ENCODE assay signal across 9 cellular contexts in genomic region chr7:98280296-98280695, GRCh38. TPM values are rescaled to one million over a fixed set of nuclear protein-coding genes. Genes with fewer than 3 reads are reported as not detected.
DNase-seq lines count a peak whose midpoint lies in the region; ATAC-seq, FAIRE-seq and TF ChIP-seq lines count a peak whose summit lies in the region.
"Had no signal": no experiment of that assay in that cellular context is flagged by ENCODE, and none has a peak within 500 bp of the region (broad histone marks: within the 10 kb centered on the region; RNA-seq: fewer than 3 reads in every experiment).

No MANE protein-coding gene starts in this region.

- CTCF ChIA-PET in activated naive CD4-positive, alpha-beta T cell treated with anti-CD3 and anti-CD28 coated beads, Interleukin-2, amount 10 ng/mL, durations not matched to agents 7 days and 5 days (lab: Charles Lee), result no interaction called here
- CTCF ChIA-PET in GM12878 (lab: Yijun Ruan, JAX), result interaction anchor here (0.5 to 2.1 kb wide), 2 partner anchors 121 to 561 kb away, joined by 3 to 8 read pairs; partner anchors contain the start of gene BAIAP2L1

- 86% methylated on average over 7 of the region's 7 CpGs for WGBS in GM12878 (ENCODE audit: insufficient coverage, insufficient replicate concordance, low lambda C conversion rate, missing lambda C conversion rate)
- 60 to 90% methylated on average over 2 to 7 of the region's 7 CpGs for WGBS in mesodermal cell (ENCODE audit: insufficient coverage in 2 of 2), 2 experiments
- 45 to 47% methylated on average over 7 of the region's 7 CpGs for WGBS in thyroid gland, 2 donors

- peak overlapping the region; percentile 77 for H3K4me3 Mint-ChIP-seq in activated naive CD4-positive, alpha-beta T cell treated with anti-CD3 and anti-CD28 coated beads, Interleukin-2, amount 10 ng/mL, durations not matched to agents 7 days and 5 days

- ATAC-seq in activated naive CD4-positive, alpha-beta T cell treated with anti-CD3 and anti-CD28 coated beads, Interleukin-2, amount 50 U/mL, for 72 hours, result no peak
- no peak for ATAC-seq in GM12878

- POLR2A ChIA-PET in GM12878 (lab: Charles Lee), result interaction anchor here (0.5 to 0.6 kb wide), 2 partner anchors 68 to 248 kb away, joined by 3 to 5 read pairs; no protein-coding TSS in a partner anchor

- H2AFZ ChIP-seq in GM12878 (ENCODE audit: control insufficient read depth, low read depth, low read length), result no peak overlapping the region

- H3K27ac Mint-ChIP-seq in activated naive CD4-positive, alpha-beta T cell treated with anti-CD3 and anti-CD28 coated beads, Interleukin-2, amount 10 ng/mL, durations not matched to agents 7 days and 5 days, result peak overlapping the region; percentile 88
- peak overlapping the region in 1 of 2 donors; percentile 79 for H3K27ac Mint-ChIP-seq in activated naive CD4-positive, alpha-beta T cell treated with anti-CD3 and anti-CD28 coated beads, Interleukin-2, amount 50 U/mL, for 72 hours

- peaks cover 2% of the 10 kb centered on the region; the same call in 1 of the 2 replicates for H3K79me2 ChIP-seq in GM12878 (ENCODE audit: control insufficient read depth, insufficient read depth, low read length)

- H3K27ac ChIP-seq in GM12878 (ENCODE audit: control insufficient read depth, insufficient read depth), result no peak overlapping the region
- no peak overlapping the region for H3K27ac ChIP-seq in mesodermal cell (ENCODE audit: low read depth, low read length, severe bottlenecking)
- H3K27ac ChIP-seq in thyroid gland, result peak overlapping the region; percentile 85 to 97 (median 94)

- no peaks in the 10 kb centered on the region for H3K9me3 Mint-ChIP-seq in activated naive CD4-positive, alpha-beta T cell treated with anti-CD3 and anti-CD28 coated beads, Interleukin-2, amount 10 ng/mL, durations not matched to agents 7 days and 5 days
- H3K9me3 Mint-ChIP-seq in activated naive CD4-positive, alpha-beta T cell treated with anti-CD3 and anti-CD28 coated beads, Interleukin-2, amount 50 U/mL, for 72 hours, result no peaks in the 10 kb centered on the region

- H3K4me2 ChIP-seq in GM12878 (ENCODE audit: control insufficient read depth, insufficient read depth), result peak overlapping the region; percentile 96

- H4K20me1 ChIP-seq in GM12878 (ENCODE audit: control insufficient read depth, insufficient read depth), result no peaks in the 10 kb centered on the region

- H3K9ac ChIP-seq in GM12878 (ENCODE audit: control insufficient read depth, insufficient read depth, low read length), result no peak overlapping the region

- H3K4me1 Mint-ChIP-seq in activated naive CD4-positive, alpha-beta T cell treated with anti-CD3 and anti-CD28 coated beads, Interleukin-2, amount 10 ng/mL, durations not matched to agents 7 days and 5 days, result peaks cover 30% of the 10 kb centered on the region

- no peak for DNase-seq in activated naive CD4-positive, alpha-beta T cell treated with anti-CD3 and anti-CD28 coated beads, Interleukin-2, amount 10 ng/mL, durations not matched to agents 7 days and 5 days
- DNase-seq in activated naive CD4-positive, alpha-beta T cell treated with anti-CD3 and anti-CD28 coated beads, Interleukin-2, amount 50 U/mL, for 72 hours (ENCODE audit: low spot score in 2 of 2), result no peak
- no peak for DNase-seq in GM12878 (ENCODE audit: low read depth, low spot score)
- no peak for DNase-seq in thyroid gland
- no peak for DNase-seq in anterior cingulate cortex (lab: John Stamatoyannopoulos, UW)
- no peak for DNase-seq in NCI-H774 (lab: John Stamatoyannopoulos, UW)
- no peak for DNase-seq in GM12891 (ENCODE audit: insufficient read length, low spot score)
- DNase-seq: COR-L47 had no signal

- TF ChIP-seq EP300 in GM12878 (IDR thresholded peaks at IDR 0.05; ENCODE audit: borderline replicate concordance in 1 of 2, control insufficient read depth in 1 of 2, low read depth in 2 of 2, low read length in 2 of 2), result no peak

- TF ChIP-seq CTCF in GM12878 (IDR thresholded peaks at IDR 0.05 in 2 of 3, conservative IDR thresholded peaks at IDR 0.05 in 1 of 3; ENCODE audit: control insufficient read depth in 2 of 3, extremely low read depth in 1 of 3, insufficient read depth in 1 of 3, low read depth in 3 of 3, low read length in 3 of 3) (no peak), thyroid gland (IDR thresholded peaks at IDR 0.05) (no peak)

- H3K4me1 ChIP-seq in GM12878 (ENCODE audit: control insufficient read depth, insufficient read depth, low read length) (peaks cover 8% of the 10 kb centered on the region), mesodermal cell (ENCODE audit: control insufficient read depth, insufficient read depth, low read length, poor library complexity, severe bottlenecking) (peaks cover 26% of the 10 kb centered on the region), thyroid gland (peaks cover 27 to 30% of the 10 kb centered on the region in 2 donors)

- in situ Hi-C loops in GM12878 (cut with MboI), result no loop called here

- no peaks in the 10 kb centered on the region for H3K27me3 Mint-ChIP-seq in activated naive CD4-positive, alpha-beta T cell treated with anti-CD3 and anti-CD28 coated beads, Interleukin-2, amount 10 ng/mL, durations not matched to agents 7 days and 5 days

- TF ChIP-seq POLR2A in GM12878 (IDR thresholded peaks at IDR 0.05; ENCODE audit: low read depth, low read length), result no peak
- TF ChIP-seq POLR2A in thyroid gland (IDR thresholded peaks at IDR 0.05), result no peak
- no peak for TF ChIP-seq POLR2A in GM12891 (IDR thresholded peaks at IDR 0.05; ENCODE audit: low read depth, low read length)

- peaks cover 9% of the 10 kb centered on the region for H3K36me3 Mint-ChIP-seq in activated naive CD4-positive, alpha-beta T cell treated with anti-CD3 and anti-CD28 coated beads, Interleukin-2, amount 10 ng/mL, durations not matched to agents 7 days and 5 days
- peaks cover 0 to 8% of the 10 kb centered on the region in 2 donors for H3K36me3 Mint-ChIP-seq in activated naive CD4-positive, alpha-beta T cell treated with anti-CD3 and anti-CD28 coated beads, Interleukin-2, amount 50 U/mL, for 72 hours

- H3K9me3 ChIP-seq in GM12878 (replicated peaks; ENCODE audit: control insufficient read depth, insufficient read depth, low read length), result no peaks in the 10 kb centered on the region
- H3K9me3 ChIP-seq in mesodermal cell (ENCODE audit: control insufficient read depth, low read length), result no peaks in the 10 kb centered on the region
- H3K9me3 ChIP-seq in thyroid gland, result no peaks in the 10 kb centered on the region

- SMC1A ChIA-PET in GM12878 (lab: Charles Lee; ENCODE audit: uncharacterized antibody, unreplicated experiment), result no interaction called here

- RAD21 ChIA-PET in GM12878 (lab: Charles Lee; ENCODE audit: unreplicated experiment), result interaction anchor here (0.6 kb wide), 1 partner anchor 1802 kb away, joined by 3 read pairs; no protein-coding TSS in a partner anchor

- FAIRE-seq in GM12878 (lab: Jason Lieb, UNC) (no peak), GM12891 (lab: Jason Lieb, UNC) (no peak)

- H3K36me3 ChIP-seq in GM12878 (ENCODE audit: control insufficient read depth in 2 of 2, insufficient read depth in 2 of 2, low read length in 1 of 2) (no peaks in the 10 kb centered on the region; a peak in 1 of 4 replicates), mesodermal cell (ENCODE audit: control insufficient read depth, insufficient read depth, low read length) (peaks cover 18% of the 10 kb centered on the region), thyroid gland (no peaks in the 10 kb centered on the region)

- H3K27me3 ChIP-seq in GM12878 (replicated peaks in 1 of 2; ENCODE audit: control insufficient read depth in 2 of 2, insufficient read depth in 2 of 2, low read length in 1 of 2) (no peaks in the 10 kb centered on the region), thyroid gland (no peaks in the 10 kb centered on the region)

- intact Hi-C loops in GM12878 (cut with micrococcal nuclease; ENCODE audit: unreplicated experiment), result no loop called here
- intact Hi-C loops in thyroid gland (cut with DNase I), result no loop called here

- no peak overlapping the region for H3K4me3 ChIP-seq in GM12878
- H3K4me3 ChIP-seq in mesodermal cell (ENCODE audit: extremely low read depth, insufficient read depth, low read length, poor library complexity, severe bottlenecking), result peak overlapping the region; percentile 43
- H3K4me3 ChIP-seq in thyroid gland (replicated peaks in 1 of 3), result peak overlapping the region in 1 of 3 donors; percentile 51

- no TSS peak for BruUV-seq in GM12878 (replicated peaks; lab: Mats Ljungman, UMichigan)

- TF ChIP-seq RAD21 in GM12878 (IDR thresholded peaks at IDR 0.05; ENCODE audit: insufficient read depth, low read depth, low read length), result no peak

RNA-seq across cellular contexts. Expression of gene BRI3, which starts 1.2 kb away (rescaled TPM):
- 10 to 100 TPM; 50.0 to 66.4 TPM for total RNA-seq in activated naive CD4-positive, alpha-beta T cell treated with anti-CD3 and anti-CD28 coated beads, Interleukin-2, amount 50 U/mL, for 72 hours
- total RNA-seq in GM12878 (2013; cell fraction: nucleolus; rRNA removed), result 14.2 and 15.0 TPM in 2 replicates
- 22.6 and 23.2 TPM in 2 replicates for total RNA-seq in GM12878 (2014; rRNA removed)
- total RNA-seq in GM12878 (2014; rRNA removed; fragmentation: Illumina TruSeq; extraction: Trizol), result 17.7 and 21.0 TPM in 2 replicates
- 50.9 and 56.3 TPM in 2 replicates for total RNA-seq in GM12878 (2021)
- polyA plus RNA-seq in GM12878 (2011; ENCODE audit: low read depth), result 26.9 TPM
- polyA plus RNA-seq in GM12878 (2011; rRNA removed), result 28.3 and 39.9 TPM in 2 replicates
- 40.9 and 48.1 TPM in 2 replicates for polyA plus RNA-seq in GM12878 (2011; cell fraction: cytosol; rRNA removed)
- polyA plus RNA-seq in GM12878 (2011; cell fraction: nucleus; rRNA removed), result 26.4 and 31.1 TPM in 2 replicates
- 47.7 and 73.7 TPM in 2 replicates for polyA plus RNA-seq in GM12878 (2012)
- polyA plus RNA-seq in GM12878 (2014; fragmentation: Illumina TruSeq; extraction: Trizol), result 9.9 and 15.9 TPM in 2 replicates
- 10 to 100 TPM in 1 of 2 experiments, 1 to 10 TPM in 1; 4.5 to 22.1 TPM for polyA plus RNA-seq in GM12878 (2014; fragmentation: Nextera tagmentation; extraction: Ambion mirVana)
- polyA plus RNA-seq in GM12878 (2014; rRNA removed), result 38.4 and 38.5 TPM in 2 replicates
- 10 to 100 TPM in 1 of 2 experiments, 1 to 10 TPM in 1; 6.4 to 12.9 TPM for polyA plus RNA-seq in GM12878 (2016; fragmentation: Nextera tagmentation; extraction: Ambion mirVana)
- polyA minus RNA-seq in GM12878 (2011; rRNA and poly(A)+ RNA removed), result 18.6 and 27.7 TPM in 2 replicates
- 18.7 and 23.3 TPM in 2 replicates for polyA minus RNA-seq in GM12878 (2011; cell fraction: cytosol; rRNA and poly(A)+ RNA removed)
- 13.7 and 24.1 TPM in 2 replicates for polyA minus RNA-seq in GM12878 (2011; cell fraction: nucleus; rRNA and poly(A)+ RNA removed)
- polyA plus RNA-seq in mesodermal cell (2013, experiment 1 of 2), result 172 TPM
- 147 TPM for polyA plus RNA-seq in mesodermal cell (2013, experiment 2 of 2)
- total RNA-seq in thyroid gland, result 10 to 100 TPM; 23.5 to 51.9 (median 38.0) TPM
- 55.4 TPM for polyA plus RNA-seq in GM12891 (2012; ENCODE audit: low read depth, missing spikeins)

RNA-seq across cellular contexts. Expression of gene TECPR1, which starts 28.3 kb away (rescaled TPM):
- 10 to 100 TPM; 37.9 to 62.0 TPM for total RNA-seq in activated naive CD4-positive, alpha-beta T cell treated with anti-CD3 and anti-CD28 coated beads, Interleukin-2, amount 50 U/mL, for 72 hours
- total RNA-seq in GM12878 (2013; cell fraction: nucleolus; rRNA removed), result 40.3 and 47.5 TPM in 2 replicates
- total RNA-seq in GM12878 (2014; rRNA removed) (8.5 and 11.0 TPM in 2 replicates), GM12878 (2014; rRNA removed; fragmentation: Illumina TruSeq; extraction: Trizol) (3.2 and 5.5 TPM in 2 replicates), GM12878 (2021) (15.2 and 16.8 TPM in 2 replicates), thyroid gland (10 to 100 TPM; 19.6 to 61.8 (median 26.3) TPM)
- polyA plus RNA-seq in GM12878 (2011; ENCODE audit: low read depth), result 2.8 TPM
- polyA plus RNA-seq in GM12878 (2011; rRNA removed) (1.5 and 2.5 TPM in 2 replicates), GM12878 (2014; fragmentation: Illumina TruSeq; extraction: Trizol) (2.1 and 3.2 TPM in 2 replicates), GM12878 (2014; fragmentation: Nextera tagmentation; extraction: Ambion mirVana) (under 1 TPM; 0.26 to 0.51 TPM), GM12878 (2014; rRNA removed) (8.8 and 9.1 TPM in 2 replicates), GM12878 (2016; fragmentation: Nextera tagmentation; extraction: Ambion mirVana) (1 to 10 TPM; 5.2 to 7.4 TPM)
- polyA plus RNA-seq in GM12878 (2011; cell fraction: cytosol; rRNA removed), result 2.5 and 2.9 TPM in 2 replicates
- polyA plus RNA-seq in GM12878 (2011; cell fraction: nucleus; rRNA removed), result 9.1 and 24.7 TPM in 2 replicates
- 6.6 and 6.7 TPM in 2 replicates for polyA plus RNA-seq in GM12878 (2012)
- 2.6 and 6.6 TPM in 2 replicates for polyA minus RNA-seq in GM12878 (2011; rRNA and poly(A)+ RNA removed)
- polyA minus RNA-seq in GM12878 (2011; cell fraction: cytosol; rRNA and poly(A)+ RNA removed), result 1.6 and 7.4 TPM in 2 replicates
- polyA minus RNA-seq in GM12878 (2011; cell fraction: nucleus; rRNA and poly(A)+ RNA removed), result 7.5 and 9.1 TPM in 2 replicates
- 24.3 TPM for polyA plus RNA-seq in mesodermal cell (2013, experiment 1 of 2)
- polyA plus RNA-seq in mesodermal cell (2013, experiment 2 of 2), result 19.2 TPM
- polyA plus RNA-seq in GM12891 (2012; ENCODE audit: low read depth, missing spikeins), result 6.0 TPM

Comparison
In these comparisons a context has a peak if more than half of its experiments do, and no peak if none do; other contexts are left out.
1. H3K27ac ChIP-seq: peak in thyroid gland (3 of 3); none in GM12878 (single experiment) and mesodermal cell (single experiment).